In the genomic region with DNA sequence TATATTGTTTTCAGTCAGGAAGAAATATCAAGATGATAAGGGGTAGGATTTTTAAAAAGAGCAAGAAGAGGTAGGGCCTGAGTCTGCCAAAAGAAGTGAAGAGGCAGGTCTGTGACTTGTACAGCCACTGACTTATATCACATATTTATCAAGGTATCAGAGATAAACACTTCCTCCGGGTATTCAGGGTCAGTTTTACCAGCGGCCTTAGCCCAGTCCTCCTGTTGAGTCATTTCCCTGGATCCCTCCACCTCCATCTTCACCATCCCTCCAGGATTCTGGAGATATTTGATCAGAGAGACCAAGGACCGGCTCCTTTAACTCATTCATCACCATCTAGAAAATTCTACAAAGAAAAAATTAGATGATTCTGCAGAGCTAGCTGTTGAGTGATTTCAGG, we compare ENCODE assay signal across 24 cellular contexts.
"Had no signal": no experiment of that assay in that cellular context is flagged by ENCODE, and none has a peak within 500 bp of the region (broad histone marks: within the 10 kb centered on the region; RNA-seq: fewer than 3 reads in every experiment).

No MANE protein-coding gene starts in this region.

- H3K4me3 Mint-ChIP-seq: activated CD4-positive, alpha-beta memory T cell treated with anti-CD3 and anti-CD28 coated beads for 36 hours; activated CD4-positive, alpha-beta T cell treated with anti-CD3 and anti-CD28 coated beads for 36 hours; activated CD4-positive, alpha-beta T cell treated with anti-CD3 and anti-CD28 coated beads, Interleukin-2, amount 10 ng/mL, durations not matched to agents 24 days and 14 days; activated CD8-positive, alpha-beta memory T cell treated with anti-CD3 and anti-CD28 coated beads, Interleukin-2, amount 10 ng/mL, durations not matched to agents 7 days and 5 days; activated CD8-positive, alpha-beta T cell treated with anti-CD3 and anti-CD28 coated beads, Interleukin-2, amount 10 ng/mL, durations not matched to agents 7 days and 5 days; activated naive CD4-positive, alpha-beta T cell treated with anti-CD3 and anti-CD28 coated beads, Interleukin-2, amount 10 ng/mL, durations not matched to agents 7 days and 5 days; activated naive CD8-positive, alpha-beta T cell treated with anti-CD3 and anti-CD28 coated beads, Interleukin-2, amount 10 ng/mL, durations not matched to agents 7 days and 5 days; activated T-cell treated with anti-CD3 and anti-CD28 coated beads, Interleukin-2, amount 50 U/mL, for 24 hours; activated T-cell treated with anti-CD3 and anti-CD28 coated beads, Interleukin-2, amount 50 U/mL, for 72 hours had no signal

- H3K4me1 ChIP-seq: body of pancreas, heart left ventricle had no signal

- H3K4me3 ChIP-seq: body of pancreas, heart left ventricle had no signal

- H3K4me1 Mint-ChIP-seq: activated CD4-positive, alpha-beta T cell treated with anti-CD3 and anti-CD28 coated beads for 36 hours; activated CD4-positive, alpha-beta T cell treated with anti-CD3 and anti-CD28 coated beads, Interleukin-2, amount 10 ng/mL, durations not matched to agents 24 days and 14 days; activated CD8-positive, alpha-beta memory T cell treated with anti-CD3 and anti-CD28 coated beads, Interleukin-2, amount 10 ng/mL, durations not matched to agents 7 days and 5 days; activated naive CD4-positive, alpha-beta T cell treated with anti-CD3 and anti-CD28 coated beads, Interleukin-2, amount 10 ng/mL, durations not matched to agents 7 days and 5 days; activated naive CD8-positive, alpha-beta T cell treated with anti-CD3 and anti-CD28 coated beads, Interleukin-2, amount 10 ng/mL, durations not matched to agents 7 days and 5 days had no signal

- H3K27me3 Mint-ChIP-seq: activated CD4-positive, alpha-beta memory T cell treated with anti-CD3 and anti-CD28 coated beads for 36 hours; activated CD4-positive, alpha-beta T cell treated with anti-CD3 and anti-CD28 coated beads for 36 hours; activated CD4-positive, alpha-beta T cell treated with anti-CD3 and anti-CD28 coated beads, Interleukin-2, amount 10 ng/mL, durations not matched to agents 24 days and 14 days; activated CD8-positive, alpha-beta memory T cell treated with anti-CD3 and anti-CD28 coated beads, Interleukin-2, amount 10 ng/mL, durations not matched to agents 7 days and 5 days; activated naive CD4-positive, alpha-beta T cell treated with anti-CD3 and anti-CD28 coated beads, Interleukin-2, amount 10 ng/mL, durations not matched to agents 7 days and 5 days; activated naive CD8-positive, alpha-beta T cell treated with anti-CD3 and anti-CD28 coated beads, Interleukin-2, amount 10 ng/mL, durations not matched to agents 7 days and 5 days; activated T-cell treated with anti-CD3 and anti-CD28 coated beads, Interleukin-2, amount 50 U/mL, for 24 hours had no signal

- H3K9me3 Mint-ChIP-seq: activated naive CD8-positive, alpha-beta T cell treated with anti-CD3 and anti-CD28 coated beads, Interleukin-2, amount 10 ng/mL, durations not matched to agents 7 days and 5 days had no signal

- H3K9me3 ChIP-seq: body of pancreas had no signal

- H3K27ac ChIP-seq: body of pancreas, heart left ventricle had no signal

- H3K27me3 ChIP-seq: body of pancreas, heart left ventricle had no signal

- H3K36me3 Mint-ChIP-seq: activated CD4-positive, alpha-beta memory T cell treated with anti-CD3 and anti-CD28 coated beads for 36 hours; activated CD8-positive, alpha-beta memory T cell treated with anti-CD3 and anti-CD28 coated beads, Interleukin-2, amount 10 ng/mL, durations not matched to agents 7 days and 5 days; activated naive CD4-positive, alpha-beta T cell treated with anti-CD3 and anti-CD28 coated beads, Interleukin-2, amount 10 ng/mL, durations not matched to agents 7 days and 5 days; activated naive CD4-positive, alpha-beta T cell treated with anti-CD3 and anti-CD28 coated beads, Interleukin-2, amount 50 U/mL, for 72 hours; activated naive CD8-positive, alpha-beta T cell treated with anti-CD3 and anti-CD28 coated beads, Interleukin-2, amount 10 ng/mL, durations not matched to agents 7 days and 5 days had no signal

- H3K36me3 ChIP-seq: heart left ventricle had no signal

- DNase-seq: activated CD4-positive, alpha-beta memory T cell treated with anti-CD3 and anti-CD28 coated beads for 36 hours; activated CD4-positive, alpha-beta T cell treated with anti-CD3 and anti-CD28 coated beads for 36 hours; activated CD4-positive, alpha-beta T cell treated with anti-CD3 and anti-CD28 coated beads, Interleukin-2, amount 10 ng/mL, durations not matched to agents 24 days and 14 days; activated CD4-positive, CD25-positive, alpha-beta regulatory T cell; activated CD4-positive, CD25-positive, alpha-beta regulatory T cell treated with anti-CD3 and anti-CD28 coated beads, Interleukin-2, amount 50 U/mL, for 72 hours; activated CD8-positive, alpha-beta memory T cell treated with anti-CD3 and anti-CD28 coated beads, Interleukin-2, amount 10 ng/mL, durations not matched to agents 7 days and 5 days; activated CD8-positive, alpha-beta memory T cell treated with anti-CD3 and anti-CD28 coated beads, Interleukin-2, amount 50 U/mL, for 4 hours; activated CD8-positive, alpha-beta T cell treated with anti-CD3 and anti-CD28 coated beads, Interleukin-2, amount 10 ng/mL, durations not matched to agents 7 days and 5 days; activated gamma-delta T cell; activated naive CD4-positive, alpha-beta T cell; activated naive CD4-positive, alpha-beta T cell treated with anti-CD3 and anti-CD28 coated beads, Interleukin-2, amount 10 ng/mL, durations not matched to agents 7 days and 5 days; activated naive CD8-positive, alpha-beta T cell treated with anti-CD3 and anti-CD28 coated beads, Interleukin-2, amount 10 ng/mL, durations not matched to agents 7 days and 5 days; activated T-cell treated with anti-CD3 and anti-CD28 coated beads, Interleukin-2, amount 50 U/mL, for 24 hours; activated T-cell treated with anti-CD3 and anti-CD28 coated beads, Interleukin-2, amount 50 U/mL, for 72 hours; body of pancreas; caudate nucleus; cortex of kidney; effector CD8-positive, alpha-beta T cell; foreskin fibroblast; glutamatergic neuron; heart left ventricle; T-helper 2 cell had no signal

- H3K27ac Mint-ChIP-seq: activated CD4-positive, alpha-beta memory T cell treated with anti-CD3 and anti-CD28 coated beads for 36 hours; activated CD4-positive, alpha-beta T cell treated with anti-CD3 and anti-CD28 coated beads for 36 hours; activated CD4-positive, alpha-beta T cell treated with anti-CD3 and anti-CD28 coated beads, Interleukin-2, amount 10 ng/mL, durations not matched to agents 24 days and 14 days; activated CD8-positive, alpha-beta memory T cell treated with anti-CD3 and anti-CD28 coated beads, Interleukin-2, amount 10 ng/mL, durations not matched to agents 7 days and 5 days; activated CD8-positive, alpha-beta T cell treated with anti-CD3 and anti-CD28 coated beads, Interleukin-2, amount 10 ng/mL, durations not matched to agents 7 days and 5 days; activated naive CD4-positive, alpha-beta T cell treated with anti-CD3 and anti-CD28 coated beads, Interleukin-2, amount 10 ng/mL, durations not matched to agents 7 days and 5 days; activated naive CD4-positive, alpha-beta T cell treated with anti-CD3 and anti-CD28 coated beads, Interleukin-2, amount 50 U/mL, for 72 hours; activated naive CD8-positive, alpha-beta T cell treated with anti-CD3 and anti-CD28 coated beads, Interleukin-2, amount 10 ng/mL, durations not matched to agents 7 days and 5 days; activated T-cell treated with anti-CD3 and anti-CD28 coated beads, Interleukin-2, amount 50 U/mL, for 24 hours; activated T-cell treated with anti-CD3 and anti-CD28 coated beads, Interleukin-2, amount 50 U/mL, for 72 hours had no signal

- ATAC-seq: activated CD4-positive, alpha-beta T cell treated with anti-CD3 and anti-CD28 coated beads for 36 hours; activated CD8-positive, alpha-beta memory T cell treated with anti-CD3 and anti-CD28 coated beads, Interleukin-2, amount 10 ng/mL, durations not matched to agents 7 days and 5 days; activated CD8-positive, alpha-beta T cell treated with anti-CD3 and anti-CD28 coated beads, Interleukin-2, amount 10 ng/mL, durations not matched to agents 7 days and 5 days; activated naive CD4-positive, alpha-beta T cell treated with anti-CD3 and anti-CD28 coated beads, Interleukin-2, amount 50 U/mL, for 72 hours; activated T-cell treated with anti-CD3 and anti-CD28 coated beads, Interleukin-2, amount 50 U/mL, for 72 hours; body of pancreas; esophagus mucosa; heart left ventricle had no signal
